ENCODE assay signal across 11 cellular contexts in the genomic region with DNA sequence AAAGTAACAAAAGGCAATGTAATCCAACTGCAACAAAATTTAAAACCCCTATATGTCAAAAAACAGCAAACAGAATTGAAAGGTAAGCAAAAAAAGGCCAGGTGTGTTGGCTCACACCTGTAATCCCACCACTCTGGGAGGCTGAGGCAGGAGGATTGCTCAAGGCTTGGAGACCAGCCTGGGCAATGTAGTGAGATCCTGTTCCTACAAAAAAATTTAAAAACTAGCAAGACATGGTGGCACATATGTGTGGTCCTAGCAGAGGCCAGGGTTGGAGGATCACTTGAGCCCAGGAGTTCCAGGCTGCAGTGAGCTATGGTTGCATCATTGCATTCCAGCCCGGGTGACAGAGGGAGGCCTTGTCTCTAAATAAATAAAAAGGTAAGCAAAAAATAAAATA.
DNase-seq lines count a peak whose midpoint lies in the region; ATAC-seq and TF ChIP-seq lines count a peak whose summit lies in the region.
"Had no signal": no experiment of that assay in that cellular context is flagged by ENCODE, and none has a peak within 500 bp of the region (broad histone marks: within the 10 kb centered on the region; RNA-seq: fewer than 3 reads in every experiment).

No MANE protein-coding gene starts in this region.

- no peak for TF ChIP-seq CTCF in CD8-positive, alpha-beta T cell (IDR thresholded peaks at IDR 0.05)
- no peak for TF ChIP-seq CTCF in HFFc6 (IDR thresholded peaks at IDR 0.05)
- TF ChIP-seq CTCF in lower lobe of right lung (IDR thresholded peaks at IDR 0.05), result no peak

- no peaks in the 10 kb centered on the region for H3K9me3 ChIP-seq in CD8-positive, alpha-beta T cell (ENCODE audit: low read length)
- no peaks in the 10 kb centered on the region for H3K9me3 ChIP-seq in lower lobe of right lung

- H3K4me3 Mint-ChIP-seq in CD8-positive, alpha-beta T cell, result peak overlapping the region; percentile 9
- no peak overlapping the region for H3K4me3 Mint-ChIP-seq in HFFc6
- H3K4me3 Mint-ChIP-seq in activated naive CD8-positive, alpha-beta T cell treated with anti-CD3 and anti-CD28 coated beads for 36 hours, result peak overlapping the region; percentile 60
- H3K4me3 Mint-ChIP-seq in naive thymus-derived CD8-positive, alpha-beta T cell, result peak overlapping the region in 4 of 10 donors; percentile 5 to 61 (median 23)

- DNase-seq in CD8-positive, alpha-beta T cell, result no peak
- no peak for DNase-seq in HFFc6
- no peak for DNase-seq in activated naive CD8-positive, alpha-beta T cell treated with anti-CD3 and anti-CD28 coated beads for 36 hours
- no peak for DNase-seq in naive thymus-derived CD8-positive, alpha-beta T cell
- no peak for DNase-seq in stimulated activated CD4-positive, alpha-beta T cell treated with anti-CD3 and anti-CD28 coated beads, Interleukin-2, amount 100 ng/mL, for 24 hours
- DNase-seq in lower lobe of right lung, result no peak
- no peak for DNase-seq in NCI-H1417 treated with DMSO at 0.1 percent for 48 hours (lab: John Stamatoyannopoulos, UW)
- DNase-seq: foreskin melanocyte; NCI-H524; stimulated activated CD4-positive, alpha-beta T cell treated with anti-CD3 and anti-CD28 coated beads, Interleukin-4, amount 100 ng/mL, for 4 hours; T-helper 9 cell had no signal

- POLR2A ChIA-PET in CD8-positive, alpha-beta T cell (lab: Charles Lee), result interaction anchor here (0.9 kb wide), 1 partner anchor 9 kb away, joined by 3 read pairs; no protein-coding TSS in a partner anchor
- POLR2A ChIA-PET in naive thymus-derived CD8-positive, alpha-beta T cell (lab: Charles Lee), result no interaction called here

- peaks cover 53% of the 10 kb centered on the region for H3K36me3 Mint-ChIP-seq in CD8-positive, alpha-beta T cell
- H3K36me3 Mint-ChIP-seq in HFFc6 (ENCODE audit: low read depth), result peaks cover 60% of the 10 kb centered on the region
- H3K36me3 Mint-ChIP-seq in activated naive CD8-positive, alpha-beta T cell treated with anti-CD3 and anti-CD28 coated beads for 36 hours, result peaks cover 67% of the 10 kb centered on the region
- peaks cover 0 to 32% (median under 1%) of the 10 kb centered on the region in 3 donors for H3K36me3 Mint-ChIP-seq in naive thymus-derived CD8-positive, alpha-beta T cell

- H3K9me3 Mint-ChIP-seq in CD8-positive, alpha-beta T cell, result no peaks in the 10 kb centered on the region
- no peaks in the 10 kb centered on the region for H3K9me3 Mint-ChIP-seq in HFFc6
- no peaks in the 10 kb centered on the region for H3K9me3 Mint-ChIP-seq in activated naive CD8-positive, alpha-beta T cell treated with anti-CD3 and anti-CD28 coated beads for 36 hours
- H3K9me3 Mint-ChIP-seq in naive thymus-derived CD8-positive, alpha-beta T cell, result no peaks in the 10 kb centered on the region

- ATAC-seq in CD8-positive, alpha-beta T cell, result no peak
- ATAC-seq in naive thymus-derived CD8-positive, alpha-beta T cell, result no peak
- no peak for ATAC-seq in lower lobe of right lung

- no peak overlapping the region for H3K27ac ChIP-seq in CD8-positive, alpha-beta T cell (ENCODE audit: low read depth, low read length)
- no peak overlapping the region for H3K27ac ChIP-seq in lower lobe of right lung

- peaks cover 77% of the 10 kb centered on the region for H3K4me1 ChIP-seq in CD8-positive, alpha-beta T cell (ENCODE audit: insufficient read depth, low read length)
- peaks cover 59% of the 10 kb centered on the region for H3K4me1 ChIP-seq in lower lobe of right lung

- H3K27me3 Mint-ChIP-seq in CD8-positive, alpha-beta T cell (ENCODE audit: low read depth), result no peaks in the 10 kb centered on the region
- H3K27me3 Mint-ChIP-seq in HFFc6 (ENCODE audit: insufficient read depth), result peaks cover 3% of the 10 kb centered on the region
- H3K27me3 Mint-ChIP-seq in activated naive CD8-positive, alpha-beta T cell treated with anti-CD3 and anti-CD28 coated beads for 36 hours, result no peaks in the 10 kb centered on the region
- no peaks in the 10 kb centered on the region for H3K27me3 Mint-ChIP-seq in naive thymus-derived CD8-positive, alpha-beta T cell

- intact Hi-C loops in CD8-positive, alpha-beta T cell (cut with DNase I, micrococcal nuclease), result no loop called here
- intact Hi-C loops in lower lobe of right lung (cut with DNase I), result no loop called here

- H3K27me3 ChIP-seq in CD8-positive, alpha-beta T cell (ENCODE audit: insufficient read depth, low read length), result no peaks in the 10 kb centered on the region
- no peaks in the 10 kb centered on the region for H3K27me3 ChIP-seq in lower lobe of right lung (ENCODE audit: low read depth)

- no peak overlapping the region for H3K27ac Mint-ChIP-seq in CD8-positive, alpha-beta T cell
- H3K27ac Mint-ChIP-seq in HFFc6, result peak overlapping the region; percentile 86
- H3K27ac Mint-ChIP-seq in activated naive CD8-positive, alpha-beta T cell treated with anti-CD3 and anti-CD28 coated beads for 36 hours, result peak overlapping the region; percentile 70
- H3K27ac Mint-ChIP-seq in naive thymus-derived CD8-positive, alpha-beta T cell, result peak overlapping the region in 9 of 10 donors; percentile 21 to 96 (median 85)

- CTCF ChIA-PET in CD8-positive, alpha-beta T cell (lab: Charles Lee), result interaction anchor here (1.0 to 2.1 kb wide), 4 partner anchors 13 to 49 kb away, joined by 3 to 8 read pairs (median 6); no protein-coding TSS in a partner anchor

- peaks cover 76% of the 10 kb centered on the region for H3K4me1 Mint-ChIP-seq in CD8-positive, alpha-beta T cell (ENCODE audit: low read depth)
- H3K4me1 Mint-ChIP-seq in HFFc6 (ENCODE audit: low read depth), result peaks cover 73% of the 10 kb centered on the region
- peaks cover 69% of the 10 kb centered on the region for H3K4me1 Mint-ChIP-seq in activated naive CD8-positive, alpha-beta T cell treated with anti-CD3 and anti-CD28 coated beads for 36 hours
- peaks cover 25 to 77% (median 71%) of the 10 kb centered on the region in 4 donors for H3K4me1 Mint-ChIP-seq in naive thymus-derived CD8-positive, alpha-beta T cell

- H3K36me3 ChIP-seq in CD8-positive, alpha-beta T cell (ENCODE audit: insufficient read depth, low read length), result no peaks in the 10 kb centered on the region
- H3K36me3 ChIP-seq in lower lobe of right lung, result peaks cover 21% of the 10 kb centered on the region

- no peak overlapping the region for H3K4me3 ChIP-seq in CD8-positive, alpha-beta T cell (ENCODE audit: low read depth, low read length)
- H3K4me3 ChIP-seq in lower lobe of right lung, result no peak overlapping the region
